15 cellular contexts compared by ENCODE assay signal in the genomic region with DNA sequence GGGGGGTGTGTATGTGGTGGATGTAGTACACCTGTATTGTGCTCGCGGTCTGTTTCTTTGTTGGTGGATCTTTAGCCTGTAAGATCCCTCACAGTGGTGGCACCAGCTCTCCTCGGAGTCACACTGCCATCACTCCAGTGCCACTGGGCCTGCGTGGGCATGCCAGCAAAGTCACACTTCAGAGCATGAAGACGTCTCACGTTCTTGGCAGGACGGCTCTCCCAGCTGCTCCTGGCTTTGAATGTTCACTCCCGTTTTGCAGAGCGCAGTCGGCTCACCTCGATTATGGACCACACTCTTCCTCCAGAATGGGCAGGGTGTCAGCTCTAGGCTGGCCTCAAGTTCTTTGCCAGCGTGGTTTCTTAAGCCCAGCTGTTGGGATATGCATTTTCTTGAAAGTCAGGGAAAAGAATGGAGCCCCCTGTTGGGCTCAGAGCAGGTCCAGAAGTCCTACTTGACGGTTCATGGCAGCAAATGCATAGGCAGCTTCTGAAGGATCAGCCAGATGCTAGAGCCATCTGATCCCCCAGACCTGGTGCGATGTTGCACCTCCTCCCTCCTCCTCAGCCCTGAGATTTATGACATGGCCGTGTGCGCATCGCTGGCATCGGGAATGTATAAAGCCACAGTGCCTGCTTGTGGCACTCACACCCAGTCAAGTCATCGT. TPM values are rescaled to one million over a fixed set of nuclear protein-coding genes. Genes with fewer than 3 reads are reported as not detected.
A peak's percentile ranks its signal among the peaks of the same experiment; 100 is the strongest.
DNase-seq lines count a peak whose midpoint lies in the region; ATAC-seq and TF ChIP-seq lines count a peak whose summit lies in the region.
"Had no signal": no experiment of that assay in that cellular context is flagged by ENCODE, and none has a peak within 500 bp of the region (broad histone marks: within the 10 kb centered on the region; RNA-seq: fewer than 3 reads in every experiment).

No MANE protein-coding gene starts in this region.

- H3K4me2 ChIP-seq in DND-41 (ENCODE audit: insufficient read depth, low read length): no peak overlapping the region

- H3K27ac ChIP-seq in DND-41 (ENCODE audit: low read length): no peak overlapping the region
- H3K27ac ChIP-seq in endodermal cell (ENCODE audit: low read depth, low read length): no peak overlapping the region
- no peak overlapping the region for H3K27ac ChIP-seq in A673 (ENCODE audit: low read depth, low read length, poor library complexity, severe bottlenecking)

- H3K9me3 ChIP-seq in DND-41 (ENCODE audit: insufficient read depth, low read length, severe bottlenecking) (no peaks in the 10 kb centered on the region), endodermal cell (ENCODE audit: control insufficient read depth, low read length) (no peaks in the 10 kb centered on the region), A673 (ENCODE audit: low read depth, low read length, poor library complexity, severe bottlenecking) (no peaks in the 10 kb centered on the region)
- H3K9me3 ChIP-seq: mucosa of descending colon, tibial nerve had no signal

- H3K79me2 ChIP-seq in DND-41 (ENCODE audit: insufficient read depth, low read length): peaks cover 38% of the 10 kb centered on the region

- H3K4me1 Mint-ChIP-seq in endodermal cell (peaks cover 56% of the 10 kb centered on the region), progenitor cell of endocrine pancreas (ENCODE audit: low read depth) (peaks cover 32% of the 10 kb centered on the region)
- peaks cover 31% of the 10 kb centered on the region for H3K4me1 Mint-ChIP-seq in activated T-cell treated with anti-CD3 and anti-CD28 coated beads, Interleukin-2, amount 50 U/mL, for 24 hours (ENCODE audit: low read depth)

- H3K36me3 ChIP-seq in DND-41 (ENCODE audit: insufficient read depth, low read length) (peaks cover 11% of the 10 kb centered on the region; the same call in 1 of the 2 replicates), endodermal cell (ENCODE audit: control insufficient read depth, insufficient read depth, low read length) (no peaks in the 10 kb centered on the region), A673 (ENCODE audit: insufficient read depth, low read length, poor library complexity, severe bottlenecking) (no peaks in the 10 kb centered on the region)
- H3K36me3 ChIP-seq: tibial nerve had no signal

- POLR2A ChIA-PET in A673 (lab: Charles Lee; ENCODE audit: low non-redundant PET): no interaction called here

- H3K27me3 Mint-ChIP-seq in endodermal cell (ENCODE audit: insufficient read depth): peaks cover 1% of the 10 kb centered on the region
- H3K27me3 Mint-ChIP-seq in progenitor cell of endocrine pancreas: no peaks in the 10 kb centered on the region
- H3K27me3 Mint-ChIP-seq in activated T-cell treated with anti-CD3 and anti-CD28 coated beads, Interleukin-2, amount 50 U/mL, for 24 hours: no peaks in the 10 kb centered on the region
- H3K27me3 Mint-ChIP-seq: CD4-positive, CD25-positive, alpha-beta regulatory T cell had no signal

- WGBS in endodermal cell (ENCODE audit: insufficient coverage in 1 of 2, insufficient read length in 1 of 2), 2 experiments: 92 to 93% methylated on average over 17 to 19 of the region's 19 CpGs

- peaks cover 2% of the 10 kb centered on the region for H3K36me3 Mint-ChIP-seq in endodermal cell (ENCODE audit: low read depth)
- no peaks in the 10 kb centered on the region for H3K36me3 Mint-ChIP-seq in progenitor cell of endocrine pancreas (ENCODE audit: insufficient read depth)
- peaks cover 5% of the 10 kb centered on the region for H3K36me3 Mint-ChIP-seq in activated T-cell treated with anti-CD3 and anti-CD28 coated beads, Interleukin-2, amount 50 U/mL, for 24 hours (ENCODE audit: low read depth)

- CTCF ChIA-PET in A673 (lab: Charles Lee): no interaction called here

- H3K4me1 ChIP-seq in DND-41 (ENCODE audit: insufficient read depth, low read length) (no peaks in the 10 kb centered on the region), endodermal cell (ENCODE audit: control insufficient read depth, insufficient read depth, low read length) (peaks cover 50% of the 10 kb centered on the region), A673 (ENCODE audit: insufficient read depth, low read length, poor library complexity, severe bottlenecking) (peaks cover 59% of the 10 kb centered on the region)

- peaks cover 23% of the 10 kb centered on the region for H4K20me1 ChIP-seq in DND-41 (ENCODE audit: insufficient read depth, low read length)

- no peak overlapping the region for H3K9ac ChIP-seq in DND-41 (ENCODE audit: low read depth, low read length)
- no peak overlapping the region for H3K9ac ChIP-seq in endodermal cell (ENCODE audit: extremely low read depth, low read length, poor library complexity, severe bottlenecking)

- H2AFZ ChIP-seq in DND-41 (ENCODE audit: low read depth, low read length): no peak overlapping the region

- H3K27me3 ChIP-seq in DND-41 (ENCODE audit: insufficient read depth, low read length, poor library complexity): no peaks in the 10 kb centered on the region
- H3K27me3 ChIP-seq in endodermal cell (ENCODE audit: control insufficient read depth, insufficient read depth, low read length, poor library complexity, severe bottlenecking): no peaks in the 10 kb centered on the region
- no peaks in the 10 kb centered on the region for H3K27me3 ChIP-seq in A673 (replicated peaks; ENCODE audit: insufficient read depth, low read depth, low read length, poor library complexity)
- H3K27me3 ChIP-seq: tibial nerve had no signal

- H3K9me3 Mint-ChIP-seq in endodermal cell: no peaks in the 10 kb centered on the region
- no peaks in the 10 kb centered on the region for H3K9me3 Mint-ChIP-seq in progenitor cell of endocrine pancreas (ENCODE audit: low read depth)
- no peaks in the 10 kb centered on the region for H3K9me3 Mint-ChIP-seq in activated T-cell treated with anti-CD3 and anti-CD28 coated beads, Interleukin-2, amount 50 U/mL, for 24 hours
- H3K9me3 Mint-ChIP-seq: CD4-positive, CD25-positive, alpha-beta regulatory T cell had no signal

- DNase-seq in DND-41 (no peak), NCI-H446 treated with DMSO at 0.1 percent for 48 hours (lab: John Stamatoyannopoulos, UW) (peak; percentile 27), endodermal cell (peak; percentile 67), progenitor cell of endocrine pancreas (ENCODE audit: low spot score, unreplicated experiment) (no peak), A673 (ENCODE audit: low spot score) (no peak)
- DNase-seq in activated T-cell treated with anti-CD3 and anti-CD28 coated beads, Interleukin-2, amount 50 U/mL, for 24 hours: no peak
- DNase-seq in central memory CD4-positive, alpha-beta T cell: no peak
- DNase-seq: activated CD4-positive, alpha-beta T cell treated with anti-CD3 and anti-CD28 coated beads, Interleukin-2, amount 50 U/mL, for 48 hours; activated naive CD4-positive, alpha-beta T cell treated with Interleukin-2 at 50 U/mL for 16 hours; CD4-positive, CD25-positive, alpha-beta regulatory T cell; PC-3 had no signal

- BruUV-seq in A673 (replicated peaks; lab: Mats Ljungman, UMichigan): no TSS peak

- H3K4me3 ChIP-seq in DND-41 (ENCODE audit: low read depth in 1 of 2, low read length in 2 of 2): no peak overlapping the region
- H3K4me3 ChIP-seq in endodermal cell (ENCODE audit: low read length): no peak overlapping the region
- no peak overlapping the region for H3K4me3 ChIP-seq in A673 (ENCODE audit: low read depth, low read length, poor library complexity, severe bottlenecking)
- H3K4me3 ChIP-seq: mucosa of descending colon, tibial nerve had no signal

- intact Hi-C loops in A673 (cut with micrococcal nuclease; ENCODE audit: unreplicated experiment): no loop called here

- H3K27ac Mint-ChIP-seq in endodermal cell (peak overlapping the region; percentile 44), progenitor cell of endocrine pancreas (peak overlapping the region; percentile 91)
- H3K27ac Mint-ChIP-seq in activated T-cell treated with anti-CD3 and anti-CD28 coated beads, Interleukin-2, amount 50 U/mL, for 24 hours: no peak overlapping the region

- peak; percentile 42; the same call in 1 of the 3 replicates for ATAC-seq in DND-41 (ENCODE audit: insufficient read depth, low read depth)
- no peak for ATAC-seq in activated CD4-positive, CD25-positive, alpha-beta regulatory T cell treated with anti-CD3 and anti-CD28 coated beads, Interleukin-2, amount 50 U/mL, for 24 hours
- ATAC-seq: mucosa of descending colon, PC-3 had no signal

- H3K4me3 Mint-ChIP-seq in endodermal cell (no peak overlapping the region), progenitor cell of endocrine pancreas (ENCODE audit: low read depth) (no peak overlapping the region)
- no peak overlapping the region for H3K4me3 Mint-ChIP-seq in activated T-cell treated with anti-CD3 and anti-CD28 coated beads, Interleukin-2, amount 50 U/mL, for 24 hours
- H3K4me3 Mint-ChIP-seq: CD4-positive, CD25-positive, alpha-beta regulatory T cell had no signal

- no peak for TF ChIP-seq CTCF in DND-41 (IDR thresholded peaks at IDR 0.05; ENCODE audit: borderline replicate concordance, extremely low read depth, low read length, poor library complexity, severe bottlenecking)
- TF ChIP-seq CTCF in endodermal cell (conservative IDR thresholded peaks at IDR 0.05): no peak
- TF ChIP-seq CTCF in progenitor cell of endocrine pancreas (IDR thresholded peaks at IDR 0.05; ENCODE audit: unreplicated experiment): no peak
- no peak for TF ChIP-seq CTCF in A673 (conservative IDR thresholded peaks at IDR 0.05; ENCODE audit: low read depth, low read length)

RNA-seq across cellular contexts. Expression of gene NPAS1, which starts 40.4 kb away (rescaled TPM):
- total RNA-seq in endodermal cell: 1 to 10 TPM; 6.9 to 8.7 TPM
- 3.6 TPM for polyA plus RNA-seq in endodermal cell (2013, experiment 1 of 2)
- polyA plus RNA-seq in endodermal cell (2013, experiment 2 of 2): 5.1 TPM
- total RNA-seq in progenitor cell of endocrine pancreas: 2.2 and 2.4 TPM in 2 replicates
- total RNA-seq in A673 (2021): 2.1 and 2.4 TPM in 2 replicates
- total RNA-seq: T-helper 1 cell treated with Interleukin-12 subunit alpha and Interleukin-12 subunit beta and Interleukin-4 antibody, amounts not matched to agents 30 ng/mL and 1 ng/mL, for 36 hours had no signal

Comparison
In these comparisons a context has a peak if more than half of its experiments do, and no peak if none do; other contexts are left out.
1. DNase-seq: peak in NCI-H446 treated with DMSO at 0.1 percent for 48 hours (single experiment) and endodermal cell (single experiment); none in DND-41 (single experiment), progenitor cell of endocrine pancreas (single experiment), A673 (single experiment), activated T-cell treated with anti-CD3 and anti-CD28 coated beads, Interleukin-2, amount 50 U/mL, for 24 hours (single experiment) and central memory CD4-positive, alpha-beta T cell (single experiment).